ENCODE assay signal across 8 cellular contexts in genomic region chr3:143951351-143951971, GRCh38. TPM values are rescaled to one million over a fixed set of nuclear protein-coding genes. Genes with fewer than 3 reads are reported as not detected.
DNase-seq lines count a peak whose midpoint lies in the region; ATAC-seq and TF ChIP-seq lines count a peak whose summit lies in the region.

No MANE protein-coding gene starts in this region.

- DNase-seq in cardiac muscle cell (ENCODE audit: low read depth in 1 of 2, low spot score in 1 of 2) (peak; percentile 46 to 72), right atrium auricular region (ENCODE audit: low spot score) (no peak), KBM-7 (peak; percentile 42), NCI-H2171 treated with DMSO at 0.1 percent for 48 hours (lab: John Stamatoyannopoulos, UW) (no peak)
- DNase-seq in activated CD4-positive, alpha-beta T cell treated with anti-CD3 and anti-CD28 coated beads, Interleukin-2, amount 50 U/mL, for 48 hours, result peak; percentile 15 to 27
- peak; percentile 26 to 33 for DNase-seq in stimulated activated CD4-positive, alpha-beta T cell treated with anti-CD3 and anti-CD28 coated beads, Interleukin-2, amount 100 ng/mL, for 24 hours

- in situ Hi-C loops in KBM-7 (cut with MboI; ENCODE audit: low pct_unique_long_range_greater_than_20kb, low sequenced_read_pairs), result no loop called here

- H3K4me1 ChIP-seq in cardiac muscle cell (ENCODE audit: low read depth) (no peaks in the 10 kb centered on the region), right atrium auricular region (no peaks in the 10 kb centered on the region), gastroesophageal sphincter (no peaks in the 10 kb centered on the region)

- H3K9me3 ChIP-seq in cardiac muscle cell (ENCODE audit: low read depth), result no peaks in the 10 kb centered on the region
- H3K9me3 ChIP-seq in right atrium auricular region, result no peaks in the 10 kb centered on the region
- H3K9me3 ChIP-seq in gastroesophageal sphincter, result no peaks in the 10 kb centered on the region

- no peak for TF ChIP-seq POLR2A in gastroesophageal sphincter (IDR thresholded peaks at IDR 0.05)

- WGBS in gastroesophageal sphincter (ENCODE audit: low coverage in 1 of 2), 2 donors, result 83 to 90% methylated on average over 1 of the region's 1 CpG

- H3K4me3 ChIP-seq in cardiac muscle cell (no peak overlapping the region), right atrium auricular region (no peak overlapping the region), gastroesophageal sphincter (no peak overlapping the region)

- H3K27me3 ChIP-seq in cardiac muscle cell (no peaks in the 10 kb centered on the region), right atrium auricular region (no peaks in the 10 kb centered on the region), gastroesophageal sphincter (no peaks in the 10 kb centered on the region)

- peak; percentile 78 for ATAC-seq in GM21526 (IDR thresholded peaks at IDR 0.05; ENCODE audit: low FRiP score, unreplicated experiment)
- no peak for ATAC-seq in gastroesophageal sphincter

- H3K27ac ChIP-seq in cardiac muscle cell (no peak overlapping the region), right atrium auricular region (no peak overlapping the region), gastroesophageal sphincter (no peak overlapping the region)

- no peaks in the 10 kb centered on the region for H3K36me3 ChIP-seq in cardiac muscle cell
- H3K36me3 ChIP-seq in right atrium auricular region, result no peaks in the 10 kb centered on the region
- no peaks in the 10 kb centered on the region for H3K36me3 ChIP-seq in gastroesophageal sphincter

- TF ChIP-seq EP300 in gastroesophageal sphincter (IDR thresholded peaks at IDR 0.05), result no peak

- TF ChIP-seq CTCF in cardiac muscle cell (IDR thresholded peaks at IDR 0.05; ENCODE audit: low read depth, low read length), result peak; percentile 79
- peak in 1 of 2 donors; percentile 68 for TF ChIP-seq CTCF in right atrium auricular region (IDR thresholded peaks at IDR 0.05)
- TF ChIP-seq CTCF in gastroesophageal sphincter (IDR thresholded peaks at IDR 0.05), result peak; percentile 41 to 67 (median 64)

RNA-seq across cellular contexts. Expression of gene DIPK2A, which starts 20.2 kb away (rescaled TPM):
- total RNA-seq in cardiac muscle cell (42.7 and 71.6 TPM in 2 replicates), right atrium auricular region (10 to 100 TPM; 10.0 to 21.5 TPM), gastroesophageal sphincter (10 to 100 TPM; 27.2 to 56.7 (median 44.2) TPM)
- 21.1 TPM in 2 replicates for polyA plus RNA-seq in cardiac muscle cell

Comparison
In these comparisons a context has a peak if more than half of its experiments do, and no peak if none do; other contexts are left out.
1. DNase-seq: peak in cardiac muscle cell (2 of 2), KBM-7 (single experiment), activated CD4-positive, alpha-beta T cell treated with anti-CD3 and anti-CD28 coated beads, Interleukin-2, amount 50 U/mL, for 48 hours (2 of 2) and stimulated activated CD4-positive, alpha-beta T cell treated with anti-CD3 and anti-CD28 coated beads, Interleukin-2, amount 100 ng/mL, for 24 hours (2 of 2); none in right atrium auricular region (single experiment) and NCI-H2171 treated with DMSO at 0.1 percent for 48 hours (single experiment).